In genomic region chr17:35368086-35368824, GRCh38 we compare ENCODE assay signal across 1 cellular context.
TF ChIP-seq lines count a peak whose summit lies in the region.

No MANE protein-coding gene starts in this region.

TF ChIP-seq in GM23338, 12 proteins besides CTCF, POLR2A, EP300 and RAD21:
- TF ChIP-seq ZNF462 (CRISPR knock-in tag; IDR thresholded peaks at IDR 0.05) (no peak), EZH2phosphoT487 (IDR thresholded peaks at IDR 0.05; ENCODE audit: unreplicated experiment) (no peak), POLR2AphosphoS5 (IDR thresholded peaks at IDR 0.05; ENCODE audit: low read depth) (no peak), ZNF114 (CRISPR knock-in tag; IDR thresholded peaks at IDR 0.05) (no peak), ZNF331 (CRISPR knock-in tag; IDR thresholded peaks at IDR 0.05; ENCODE audit: low read depth) (no peak), NANOG (IDR thresholded peaks at IDR 0.05; ENCODE audit: borderline replicate concordance) (no peak), STAT1 (IDR thresholded peaks at IDR 0.05; ENCODE audit: unreplicated experiment) (no peak), CREB1 (CRISPR knock-in tag; IDR thresholded peaks at IDR 0.05; ENCODE audit: low read depth) (no peak), EZH2 (IDR thresholded peaks at IDR 0.05; ENCODE audit: low read depth, unreplicated experiment) (no peak), JUNB (IDR thresholded peaks at IDR 0.05; ENCODE audit: unreplicated experiment) (no peak)
- TF ChIP-seq, protein P1, sequence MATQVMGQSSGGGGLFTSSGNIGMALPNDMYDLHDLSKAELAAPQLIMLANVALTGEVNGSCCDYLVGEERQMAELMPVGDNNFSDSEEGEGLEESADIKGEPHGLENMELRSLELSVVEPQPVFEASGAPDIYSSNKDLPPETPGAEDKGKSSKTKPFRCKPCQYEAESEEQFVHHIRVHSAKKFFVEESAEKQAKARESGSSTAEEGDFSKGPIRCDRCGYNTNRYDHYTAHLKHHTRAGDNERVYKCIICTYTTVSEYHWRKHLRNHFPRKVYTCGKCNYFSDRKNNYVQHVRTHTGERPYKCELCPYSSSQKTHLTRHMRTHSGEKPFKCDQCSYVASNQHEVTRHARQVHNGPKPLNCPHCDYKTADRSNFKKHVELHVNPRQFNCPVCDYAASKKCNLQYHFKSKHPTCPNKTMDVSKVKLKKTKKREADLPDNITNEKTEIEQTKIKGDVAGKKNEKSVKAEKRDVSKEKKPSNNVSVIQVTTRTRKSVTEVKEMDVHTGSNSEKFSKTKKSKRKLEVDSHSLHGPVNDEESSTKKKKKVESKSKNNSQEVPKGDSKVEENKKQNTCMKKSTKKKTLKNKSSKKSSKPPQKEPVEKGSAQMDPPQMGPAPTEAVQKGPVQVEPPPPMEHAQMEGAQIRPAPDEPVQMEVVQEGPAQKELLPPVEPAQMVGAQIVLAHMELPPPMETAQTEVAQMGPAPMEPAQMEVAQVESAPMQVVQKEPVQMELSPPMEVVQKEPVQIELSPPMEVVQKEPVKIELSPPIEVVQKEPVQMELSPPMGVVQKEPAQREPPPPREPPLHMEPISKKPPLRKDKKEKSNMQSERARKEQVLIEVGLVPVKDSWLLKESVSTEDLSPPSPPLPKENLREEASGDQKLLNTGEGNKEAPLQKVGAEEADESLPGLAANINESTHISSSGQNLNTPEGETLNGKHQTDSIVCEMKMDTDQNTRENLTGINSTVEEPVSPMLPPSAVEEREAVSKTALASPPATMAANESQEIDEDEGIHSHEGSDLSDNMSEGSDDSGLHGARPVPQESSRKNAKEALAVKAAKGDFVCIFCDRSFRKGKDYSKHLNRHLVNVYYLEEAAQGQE (IDR thresholded peaks at IDR 0.05; ENCODE audit: unreplicated experiment), result no peak
- TF ChIP-seq, protein P2, sequence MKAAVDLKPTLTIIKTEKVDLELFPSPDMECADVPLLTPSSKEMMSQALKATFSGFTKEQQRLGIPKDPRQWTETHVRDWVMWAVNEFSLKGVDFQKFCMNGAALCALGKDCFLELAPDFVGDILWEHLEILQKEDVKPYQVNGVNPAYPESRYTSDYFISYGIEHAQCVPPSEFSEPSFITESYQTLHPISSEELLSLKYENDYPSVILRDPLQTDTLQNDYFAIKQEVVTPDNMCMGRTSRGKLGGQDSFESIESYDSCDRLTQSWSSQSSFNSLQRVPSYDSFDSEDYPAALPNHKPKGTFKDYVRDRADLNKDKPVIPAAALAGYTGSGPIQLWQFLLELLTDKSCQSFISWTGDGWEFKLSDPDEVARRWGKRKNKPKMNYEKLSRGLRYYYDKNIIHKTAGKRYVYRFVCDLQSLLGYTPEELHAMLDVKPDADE (IDR thresholded peaks at IDR 0.05), result no peak
